Comparison of ENCODE assay signal across 13 cellular contexts in the genomic region with DNA sequence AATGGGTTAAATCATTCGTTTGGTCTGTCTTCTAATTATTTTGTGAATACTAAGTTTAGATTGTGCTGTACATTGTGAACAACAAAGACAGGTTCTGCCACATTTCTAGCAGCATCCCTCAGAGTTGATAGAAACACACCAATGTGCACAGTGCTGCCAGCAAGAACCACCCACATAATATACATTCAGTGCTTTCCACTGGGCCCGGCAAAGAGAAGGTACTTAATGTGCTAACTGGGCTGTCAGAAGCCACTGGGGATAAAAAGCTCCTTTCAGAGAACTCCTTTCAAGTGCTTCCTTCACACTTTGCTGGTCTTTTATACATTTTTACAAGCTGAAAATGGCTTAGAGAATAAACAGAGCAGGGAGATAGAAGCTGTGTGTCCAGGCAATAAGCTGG.
DNase-seq lines count a peak whose midpoint lies in the region; ATAC-seq and FAIRE-seq lines count a peak whose summit lies in the region.
"Had no signal": no experiment of that assay in that cellular context is flagged by ENCODE, and none has a peak within 500 bp of the region (broad histone marks: within the 10 kb centered on the region; RNA-seq: fewer than 3 reads in every experiment).

No MANE protein-coding gene starts in this region.

- no peak for ATAC-seq in HG03469 (IDR thresholded peaks at IDR 0.05; ENCODE audit: unreplicated experiment)
- ATAC-seq: GM23338 had no signal

- peaks cover 66% of the 10 kb centered on the region for H3K4me1 ChIP-seq in BLaER1
- H3K4me1 ChIP-seq: Caco-2 had no signal

- FAIRE-seq in urothelium cell line (lab: Jason Lieb, UNC): no peak

- peaks cover 15% of the 10 kb centered on the region for H3K9me3 ChIP-seq in BLaER1
- H3K9me3 ChIP-seq: BE2C, Caco-2 had no signal

- H3K4me3 ChIP-seq in BLaER1: peak overlapping the region; percentile 36; the same call in 1 of the 2 replicates
- H3K4me3 ChIP-seq: GM23338 had no signal

- DNase-seq in MV-4-11 (lab: John Stamatoyannopoulos, UW): peak; percentile 1
- peak; percentile 47 for DNase-seq in inferior parietal cortex (ENCODE audit: extremely low spot score)
- peak; percentile 5 for DNase-seq in pons (ENCODE audit: low spot score)
- DNase-seq in SKM-1 treated with dmso at 0.1 percent for 144 hours (lab: John Stamatoyannopoulos, UW; ENCODE audit: unreplicated experiment): no peak
- no peak for DNase-seq in urothelium cell line (ENCODE audit: low spot score)
- DNase-seq: Caco-2; CD8-positive, alpha-beta memory T cell; DMS53; H7 had no signal

- peak overlapping the region; percentile 79 for H3K27ac ChIP-seq in BLaER1

- no peaks in the 10 kb centered on the region for H3K36me3 ChIP-seq in BLaER1
- H3K36me3 ChIP-seq: BE2C had no signal

- H4K20me1 ChIP-seq in BLaER1: no peaks in the 10 kb centered on the region

- peak overlapping the region; percentile 93 for H3K4me2 ChIP-seq in BLaER1
- H3K4me2 ChIP-seq: GM23338 had no signal

- H3K9ac ChIP-seq in BLaER1: peak overlapping the region; percentile 43; the same call in 1 of the 2 replicates

- H3K27me3 ChIP-seq in BLaER1: no peaks in the 10 kb centered on the region
- H3K27me3 ChIP-seq: BE2C had no signal

Comparison
In these comparisons a context has a peak if more than half of its experiments do, and no peak if none do; other contexts are left out.
1. DNase-seq: peak in MV-4-11 (single experiment), inferior parietal cortex (single experiment) and pons (single experiment); none in SKM-1 treated with dmso at 0.1 percent for 144 hours (single experiment) and urothelium cell line (single experiment).